Comparison of ENCODE assay signal across 11 cellular contexts in the genomic region with DNA sequence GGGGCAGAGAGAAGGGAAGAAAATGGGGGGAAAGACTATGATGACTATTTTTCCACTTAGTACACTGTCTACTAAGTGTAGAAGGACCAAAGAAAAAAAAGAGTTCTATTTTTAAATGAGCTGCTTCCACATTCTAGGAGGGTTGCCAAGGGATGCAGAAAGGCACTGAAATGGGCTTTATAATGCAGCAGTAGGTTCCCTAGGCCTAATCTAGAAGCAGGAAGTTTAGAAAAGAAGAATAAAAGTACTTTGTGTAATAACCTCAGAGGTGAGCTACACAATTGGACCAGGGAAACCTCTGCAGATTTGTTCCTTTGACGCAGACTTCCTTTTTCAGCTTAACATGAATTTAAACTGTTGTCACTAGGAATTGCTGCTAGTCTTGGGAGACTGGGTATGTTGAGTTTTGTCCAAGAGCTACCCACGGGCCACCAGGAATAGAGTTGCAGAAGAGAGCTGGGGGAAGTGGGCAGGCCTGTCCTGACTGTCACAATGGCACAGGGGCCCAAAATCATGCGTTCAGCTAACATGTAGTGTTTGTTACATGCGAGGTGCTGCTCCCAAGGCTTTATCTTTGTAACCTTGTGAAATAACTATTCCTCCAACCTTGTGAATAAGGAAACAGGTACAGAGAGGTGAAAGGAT. TPM values are rescaled to one million over a fixed set of nuclear protein-coding genes. Genes with fewer than 3 reads are reported as not detected.
A peak's percentile ranks its signal among the peaks of the same experiment; 100 is the strongest.
DNase-seq lines count a peak whose midpoint lies in the region.
"Had no signal": no experiment of that assay in that cellular context is flagged by ENCODE, and none has a peak within 500 bp of the region (broad histone marks: within the 10 kb centered on the region; RNA-seq: fewer than 3 reads in every experiment).

No MANE protein-coding gene starts in this region.

- H3K27me3 ChIP-seq in adipocyte (replicated peaks; ENCODE audit: control insufficient read depth, insufficient read depth, low read length) (no peaks in the 10 kb centered on the region), stomach smooth muscle (ENCODE audit: control insufficient read depth in 1 of 2, insufficient read depth in 2 of 2, low read length in 2 of 2) (no peaks in the 10 kb centered on the region), mesenchymal stem cell (ENCODE audit: control insufficient read depth in 1 of 2, insufficient read depth in 1 of 2, low read length in 2 of 2) (no peaks in the 10 kb centered on the region)
- H3K27me3 ChIP-seq: ovary had no signal

- H2BK5ac ChIP-seq in mesenchymal stem cell (ENCODE audit: low read depth, low read length, poor library complexity, severe bottlenecking) = no peak overlapping the region

- H3K79me1 ChIP-seq in mesenchymal stem cell (replicated peaks; ENCODE audit: low read length, poor library complexity, severe bottlenecking) = no peaks in the 10 kb centered on the region

- no peak overlapping the region for H3K4me3 ChIP-seq in adipocyte (ENCODE audit: low read length)
- H3K4me3 ChIP-seq in stomach smooth muscle (ENCODE audit: low read length in 2 of 2) = no peak overlapping the region
- H3K4me3 ChIP-seq in mesenchymal stem cell (ENCODE audit: insufficient read depth in 1 of 2, low read depth in 1 of 2, low read length in 2 of 2) = no peak overlapping the region
- H3K4me3 ChIP-seq: ovary had no signal

- no peak overlapping the region for H3K4ac ChIP-seq in mesenchymal stem cell (ENCODE audit: low read depth in 1 of 2, low read length in 2 of 2)

- H3K4me2 ChIP-seq in mesenchymal stem cell (ENCODE audit: low read length, poor library complexity, severe bottlenecking) = no peak overlapping the region

- peak overlapping the region; percentile 41 for H3K27ac ChIP-seq in stomach smooth muscle (ENCODE audit: low read length)
- no peak overlapping the region for H3K27ac ChIP-seq in mesenchymal stem cell (ENCODE audit: low read length, poor library complexity, severe bottlenecking)
- H3K27ac ChIP-seq: ovary had no signal

- no peak overlapping the region for H3K9ac ChIP-seq in adipocyte (ENCODE audit: low read length)
- no peak overlapping the region for H3K9ac ChIP-seq in stomach smooth muscle (ENCODE audit: low read length in 2 of 2)
- H3K9ac ChIP-seq in mesenchymal stem cell (ENCODE audit: low read length) = no peak overlapping the region

- H4K8ac ChIP-seq in mesenchymal stem cell (ENCODE audit: low read length) = no peak overlapping the region

- H3K36me3 ChIP-seq in adipocyte (ENCODE audit: control insufficient read depth, insufficient read depth, low read length, severe bottlenecking) = no peaks in the 10 kb centered on the region
- H3K36me3 ChIP-seq in stomach smooth muscle (ENCODE audit: control insufficient read depth in 2 of 2, insufficient read depth in 2 of 2, low read length in 2 of 2) = no peaks in the 10 kb centered on the region
- H3K36me3 ChIP-seq in mesenchymal stem cell (ENCODE audit: control insufficient read depth in 1 of 2, insufficient read depth in 2 of 2, low read depth in 1 of 2, low read length in 2 of 2) = no peaks in the 10 kb centered on the region
- H3K36me3 ChIP-seq: ovary had no signal

- H2AK5ac ChIP-seq in mesenchymal stem cell (ENCODE audit: low read length, severe bottlenecking) = no peak overlapping the region

- no peak overlapping the region for H3K23ac ChIP-seq in mesenchymal stem cell (ENCODE audit: low read length in 2 of 2)

- H3K18ac ChIP-seq in mesenchymal stem cell (ENCODE audit: low read depth in 1 of 2, low read length in 2 of 2) = no peak overlapping the region

- H3K9me3 ChIP-seq in adipocyte (ENCODE audit: control insufficient read depth, low read length) (no peaks in the 10 kb centered on the region), stomach smooth muscle (ENCODE audit: control insufficient read depth in 2 of 2, low read length in 2 of 2) (no peaks in the 10 kb centered on the region), mesenchymal stem cell (ENCODE audit: control insufficient read depth, low read length) (no peaks in the 10 kb centered on the region)
- H3K9me3 ChIP-seq: ovary had no signal

- H2AFZ ChIP-seq in mesenchymal stem cell (ENCODE audit: low read depth, low read length) = no peak overlapping the region

- 90% methylated on average over 4 of the region's 4 CpGs for WGBS in mesenchymal stem cell

- no peak overlapping the region for H3K14ac ChIP-seq in mesenchymal stem cell (ENCODE audit: low read length in 2 of 2)

- DNase-seq in GM03348 (ENCODE audit: low spot score) (peak; percentile 26), adipocyte (ENCODE audit: low read depth) (peak; percentile 26), inferior parietal cortex (ENCODE audit: extremely low spot score) (peak; percentile 58), mesenchymal stem cell (no peak), GM19238 (ENCODE audit: insufficient read length, low spot score) (no peak), GOT3 (lab: John Stamatoyannopoulos, UW) (no peak)
- no peak for DNase-seq in stimulated activated CD4-positive, alpha-beta T cell treated with anti-CD3 and anti-CD28 coated beads, Interleukin-12 subunit alpha, Interleukin-12 subunit beta, amount 100 ng/mL, for 4 hours
- DNase-seq: activated CD4-positive, alpha-beta T cell treated with anti-CD3 and anti-CD28 coated beads for 48 hours; NCI-H2081; ovary had no signal

- H2BK15ac ChIP-seq in mesenchymal stem cell (ENCODE audit: low read depth, poor library complexity, severe bottlenecking) = no peak overlapping the region

- H2BK120ac ChIP-seq in mesenchymal stem cell (ENCODE audit: low read depth, low read length) = no peak overlapping the region

- no peak overlapping the region for H2BK12ac ChIP-seq in mesenchymal stem cell (ENCODE audit: low read length in 2 of 2)

- H3K4me1 ChIP-seq in adipocyte (ENCODE audit: control insufficient read depth, insufficient read depth, low read length) (no peaks in the 10 kb centered on the region), stomach smooth muscle (ENCODE audit: control insufficient read depth, insufficient read depth, low read length) (peaks cover 15% of the 10 kb centered on the region), mesenchymal stem cell (ENCODE audit: control insufficient read depth, insufficient read depth, low read depth, low read length) (no peaks in the 10 kb centered on the region)

- H4K91ac ChIP-seq in mesenchymal stem cell (ENCODE audit: low read length) = no peak overlapping the region

RNA-seq across cellular contexts. Expression of gene RAB1A, which starts 34.6 kb away (rescaled TPM):
- polyA plus RNA-seq in mesenchymal stem cell (2013, experiment 1 of 2) = 263 TPM
- polyA plus RNA-seq in mesenchymal stem cell (2013, experiment 2 of 2) = 275 TPM

Comparison
In these comparisons a context has a peak if more than half of its experiments do, and no peak if none do; other contexts are left out.
1. DNase-seq: peak in GM03348 (single experiment), adipocyte (single experiment) and inferior parietal cortex (single experiment); none in mesenchymal stem cell (single experiment), GM19238 (single experiment), stimulated activated CD4-positive, alpha-beta T cell treated with anti-CD3 and anti-CD28 coated beads, Interleukin-12 subunit alpha, Interleukin-12 subunit beta, amount 100 ng/mL, for 4 hours (single experiment) and GOT3 (single experiment).